ENCODE assay signal across 11 cellular contexts in the genomic region with DNA sequence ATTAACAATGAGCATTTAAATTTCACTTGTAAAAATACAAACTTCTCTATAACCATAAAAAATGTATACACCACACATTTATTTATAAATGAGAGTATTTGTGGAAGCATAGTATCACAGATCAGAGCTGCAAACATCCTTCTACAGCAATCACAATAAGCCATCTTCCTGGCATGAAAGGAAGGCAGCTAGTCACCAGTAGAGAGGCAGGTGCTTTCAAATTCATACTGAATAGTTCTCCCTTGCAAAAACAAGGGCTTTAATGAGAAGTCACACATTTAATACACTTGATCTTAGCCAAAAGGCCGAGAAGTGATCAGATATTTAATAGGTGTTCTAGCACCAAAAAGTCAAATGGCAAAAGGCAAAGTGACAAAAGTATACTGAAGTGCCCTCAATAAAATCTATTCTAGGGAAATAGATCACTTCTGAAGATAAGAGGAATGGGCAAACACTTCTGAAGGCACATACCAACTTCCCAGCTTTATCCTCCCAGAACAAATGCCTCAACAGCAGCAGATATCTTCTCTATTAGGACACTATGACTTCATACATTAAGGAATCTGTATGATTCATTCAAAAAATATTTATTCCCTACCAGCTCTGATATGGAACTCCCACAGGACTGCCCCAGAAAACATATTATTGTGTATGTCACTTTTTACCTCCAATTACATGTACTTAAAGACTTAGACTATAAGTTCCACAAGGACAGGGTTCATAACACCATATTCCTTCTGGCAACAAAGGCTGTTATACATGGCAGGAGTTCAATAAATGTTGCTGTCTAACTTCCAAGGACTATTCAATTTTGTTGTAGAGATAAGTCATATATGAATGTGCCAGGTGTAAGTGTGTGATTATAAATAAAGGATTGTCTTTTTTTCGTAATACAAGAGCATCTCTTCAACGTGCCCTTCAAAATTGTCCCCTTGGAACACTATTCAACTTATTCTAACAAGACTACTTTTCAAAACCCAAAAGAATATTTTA. TPM values are rescaled to one million over a fixed set of nuclear protein-coding genes. Genes with fewer than 3 reads are reported as not detected.
DNase-seq lines count a peak whose midpoint lies in the region; ATAC-seq and TF ChIP-seq lines count a peak whose summit lies in the region.
"Had no signal": no experiment of that assay in that cellular context is flagged by ENCODE, and none has a peak within 500 bp of the region (broad histone marks: within the 10 kb centered on the region; RNA-seq: fewer than 3 reads in every experiment).

No MANE protein-coding gene starts in this region.

- no peaks in the 10 kb centered on the region for H3K27me3 Mint-ChIP-seq in activated CD8-positive, alpha-beta memory T cell treated with anti-CD3 and anti-CD28 coated beads, Interleukin-2, amount 10 ng/mL, durations not matched to agents 7 days and 5 days

- TF ChIP-seq CTCF in BJ (IDR thresholded peaks at IDR 0.05; ENCODE audit: insufficient read depth, low read depth, low read length) = no peak

- no peaks in the 10 kb centered on the region for H3K9me3 ChIP-seq in mesodermal cell (ENCODE audit: control insufficient read depth, low read length)
- H3K9me3 ChIP-seq: uterus had no signal

- no peak overlapping the region for H3K4me3 Mint-ChIP-seq in activated CD8-positive, alpha-beta memory T cell treated with anti-CD3 and anti-CD28 coated beads, Interleukin-2, amount 10 ng/mL, durations not matched to agents 7 days and 5 days

- no peaks in the 10 kb centered on the region for H3K4me1 Mint-ChIP-seq in activated CD8-positive, alpha-beta memory T cell treated with anti-CD3 and anti-CD28 coated beads, Interleukin-2, amount 10 ng/mL, durations not matched to agents 7 days and 5 days

- peak overlapping the region; percentile 88 for H3K27ac ChIP-seq in mesodermal cell (ENCODE audit: low read depth, low read length, severe bottlenecking)

- no peaks in the 10 kb centered on the region for H3K9me3 Mint-ChIP-seq in activated CD8-positive, alpha-beta memory T cell treated with anti-CD3 and anti-CD28 coated beads, Interleukin-2, amount 10 ng/mL, durations not matched to agents 7 days and 5 days (ENCODE audit: low read depth)

- peaks cover 21% of the 10 kb centered on the region for H3K4me1 ChIP-seq in mesodermal cell (ENCODE audit: control insufficient read depth, insufficient read depth, low read length, poor library complexity, severe bottlenecking)
- H3K4me1 ChIP-seq: uterus had no signal

- H3K36me3 Mint-ChIP-seq in activated CD8-positive, alpha-beta memory T cell treated with anti-CD3 and anti-CD28 coated beads, Interleukin-2, amount 10 ng/mL, durations not matched to agents 7 days and 5 days = peaks cover 5% of the 10 kb centered on the region

- POLR2A ChIA-PET in BJ (lab: Charles Lee) = interaction anchor here (0.7 kb wide), 1 partner anchor 77 kb away, joined by 3 read pairs; no protein-coding TSS in a partner anchor

- H3K27me3 ChIP-seq in BJ (ENCODE audit: control insufficient read depth, insufficient read depth, low read length) = no peaks in the 10 kb centered on the region
- H3K27me3 ChIP-seq: uterus had no signal

- CTCF ChIA-PET in BJ (lab: Yijun Ruan, JAX) = interaction anchor here (1.8 kb wide), 1 partner anchor 11 kb away, joined by 4 read pairs; no protein-coding TSS in a partner anchor
- CTCF ChIA-PET in activated CD8-positive, alpha-beta memory T cell treated with anti-CD3 and anti-CD28 coated beads, Interleukin-2, amount 10 ng/mL, durations not matched to agents 7 days and 5 days (lab: Charles Lee) = no interaction called here

- H3K4me3 ChIP-seq in BJ (ENCODE audit: low read depth, low read length) = no peak overlapping the region
- H3K4me3 ChIP-seq in mesodermal cell (ENCODE audit: extremely low read depth, insufficient read depth, low read length, poor library complexity, severe bottlenecking) = no peak overlapping the region
- H3K4me3 ChIP-seq: uterus had no signal

- H3K36me3 ChIP-seq in BJ (ENCODE audit: control insufficient read depth, insufficient read depth, low read length) = no peaks in the 10 kb centered on the region
- H3K36me3 ChIP-seq in mesodermal cell (ENCODE audit: control insufficient read depth, insufficient read depth, low read length) = peaks cover 11% of the 10 kb centered on the region
- H3K36me3 ChIP-seq: uterus had no signal

- no CpG with 5 or more reads among the region's 3 CpGs for WGBS in mesodermal cell (ENCODE audit: insufficient coverage in 2 of 2), 2 experiments

- peak; percentile 53 for DNase-seq in BJ (ENCODE audit: low read depth)
- DNase-seq in M059J (ENCODE audit: low read depth) = peak; percentile 91
- peak; percentile 74 for DNase-seq in dedifferentiated amniotic fluid mesenchymal stem cell (ENCODE audit: extremely low spot score)
- no peak for DNase-seq in hypothalamus (lab: John Stamatoyannopoulos, UW)
- DNase-seq in OCI-M2 (lab: John Stamatoyannopoulos, UW; ENCODE audit: unreplicated experiment) = no peak
- DNase-seq in activated CD8-positive, alpha-beta memory T cell treated with anti-CD3 and anti-CD28 coated beads, Interleukin-2, amount 10 ng/mL, durations not matched to agents 7 days and 5 days = no peak
- DNase-seq: DMS79 treated with DMSO at 0.1 percent for 48 hours; stimulated activated CD4-positive, alpha-beta T cell treated with anti-CD3 and anti-CD28 coated beads, Interleukin-12 subunit alpha, Interleukin-12 subunit beta, amount 100 ng/mL, for 4 hours; uterus had no signal

- no peak for ATAC-seq in HG03097 (IDR thresholded peaks at IDR 0.05; ENCODE audit: low FRiP score, unreplicated experiment)
- ATAC-seq in activated CD8-positive, alpha-beta memory T cell treated with anti-CD3 and anti-CD28 coated beads, Interleukin-2, amount 10 ng/mL, durations not matched to agents 7 days and 5 days = no peak

- no peak overlapping the region for H3K27ac Mint-ChIP-seq in activated CD8-positive, alpha-beta memory T cell treated with anti-CD3 and anti-CD28 coated beads, Interleukin-2, amount 10 ng/mL, durations not matched to agents 7 days and 5 days

RNA-seq across cellular contexts. Expression of gene MAPKAP1, which starts 31.7 kb away (rescaled TPM):
- 113 TPM in 2 replicates for polyA plus RNA-seq in BJ (2011; rRNA removed)
- 53.9 and 65.6 TPM in 2 replicates for polyA minus RNA-seq in BJ (2011; rRNA and poly(A)+ RNA removed)
- total RNA-seq in M059J (2014; rRNA removed; shearing (Covaris generic)) = 80.6 and 107 TPM in 2 replicates
- polyA plus RNA-seq in mesodermal cell (2013, experiment 1 of 2) = 86.4 TPM
- polyA plus RNA-seq in mesodermal cell (2013, experiment 2 of 2) = 74.2 TPM
- 10 to 100 TPM; 53.2 to 59.4 TPM for total RNA-seq in activated CD8-positive, alpha-beta memory T cell treated with anti-CD3 and anti-CD28 coated beads, Interleukin-2, amount 10 ng/mL, durations not matched to agents 7 days and 5 days

Comparison
In these comparisons a context has a peak if more than half of its experiments do, and no peak if none do; other contexts are left out.
1. DNase-seq: peak in BJ (single experiment), M059J (single experiment) and dedifferentiated amniotic fluid mesenchymal stem cell (single experiment); none in hypothalamus (0 of 51), OCI-M2 (single experiment) and activated CD8-positive, alpha-beta memory T cell treated with anti-CD3 and anti-CD28 coated beads, Interleukin-2, amount 10 ng/mL, durations not matched to agents 7 days and 5 days (single experiment).